In the genomic region with DNA sequence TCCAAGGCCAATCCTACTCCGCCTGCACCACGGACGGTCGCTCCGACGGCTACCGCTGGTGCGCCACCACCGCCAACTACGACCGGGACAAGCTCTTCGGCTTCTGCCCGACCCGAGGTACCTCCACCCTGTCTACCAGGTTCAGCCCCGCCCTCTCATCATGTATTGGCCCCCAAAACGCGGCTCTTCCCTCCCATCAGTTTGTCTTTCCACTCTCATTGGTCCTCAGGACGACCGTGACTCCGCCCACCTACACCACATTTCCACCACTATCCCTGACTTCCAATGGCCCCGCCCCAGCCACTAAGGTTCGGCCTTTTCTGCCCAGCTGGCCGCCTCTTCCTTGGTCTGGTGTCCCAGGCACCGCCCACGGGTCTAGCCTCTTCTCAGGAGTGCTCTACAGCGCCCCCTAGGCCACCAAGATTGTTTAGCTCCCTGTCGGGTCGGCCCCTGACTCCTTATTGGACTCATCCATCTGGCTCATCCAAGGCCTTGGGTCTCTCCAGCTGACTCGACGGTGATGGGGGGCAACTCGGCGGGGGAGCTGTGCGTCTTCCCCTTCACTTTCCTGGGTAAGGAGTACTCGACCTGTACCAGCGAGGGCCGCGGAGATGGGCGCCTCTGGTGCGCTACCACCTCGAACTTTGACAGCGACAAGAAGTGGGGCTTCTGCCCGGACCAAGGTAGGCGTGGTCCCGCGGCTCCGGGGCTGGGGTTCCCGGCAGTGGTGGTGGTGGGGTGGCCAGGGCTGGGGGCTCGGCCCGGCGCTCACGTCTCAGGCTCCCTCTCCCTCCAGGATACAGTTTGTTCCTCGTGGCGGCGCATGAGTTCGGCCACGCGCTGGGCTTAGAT, we compare ENCODE assay signal across 9 cellular contexts. TPM values are rescaled to one million over a fixed set of nuclear protein-coding genes. Genes with fewer than 3 reads are reported as not detected.
DNase-seq lines count a peak whose midpoint lies in the region; ATAC-seq and TF ChIP-seq lines count a peak whose summit lies in the region.
"Had no signal": no experiment of that assay in that cellular context is flagged by ENCODE, and none has a peak within 500 bp of the region (broad histone marks: within the 10 kb centered on the region; RNA-seq: fewer than 3 reads in every experiment).

No MANE protein-coding gene starts in this region.

- ATAC-seq in RWPE2 (ENCODE audit: low read depth) (no peak), mucosa of descending colon (peak; percentile 57), GM19328 (IDR thresholded peaks at IDR 0.05; ENCODE audit: unreplicated experiment) (no peak), GM18519 (IDR thresholded peaks at IDR 0.05; ENCODE audit: low FRiP score, unreplicated experiment) (no peak)
- ATAC-seq: activated naive CD4-positive, alpha-beta T cell treated with anti-CD3 and anti-CD28 coated beads, Interleukin-2, amount 50 U/mL, for 72 hours had no signal

- H3K27ac ChIP-seq in RWPE2 (ENCODE audit: poor library complexity, severe bottlenecking), result no peak overlapping the region
- no peak overlapping the region for H3K27ac ChIP-seq in colonic mucosa

- H3K4me1 ChIP-seq in RWPE2 (ENCODE audit: insufficient read depth, poor library complexity, severe bottlenecking) (peaks cover 8% of the 10 kb centered on the region), colonic mucosa (peaks cover 4% of the 10 kb centered on the region), mucosa of descending colon (ENCODE audit: low read depth) (peaks cover 8% of the 10 kb centered on the region)

- no peaks in the 10 kb centered on the region for H3K27me3 ChIP-seq in RWPE2 (ENCODE audit: insufficient read depth, poor library complexity, severe bottlenecking)
- peaks cover 40% of the 10 kb centered on the region for H3K27me3 ChIP-seq in colonic mucosa

- H3K9me3 ChIP-seq in RWPE2 (ENCODE audit: severe bottlenecking) (no peaks in the 10 kb centered on the region), colonic mucosa (no peaks in the 10 kb centered on the region), mucosa of descending colon (no peaks in the 10 kb centered on the region)

- peak; percentile 84 for TF ChIP-seq CTCF in RWPE2 (IDR thresholded peaks at IDR 0.05; ENCODE audit: poor library complexity, severe bottlenecking)
- no peak for TF ChIP-seq CTCF in colonic mucosa (IDR thresholded peaks at IDR 0.05)
- TF ChIP-seq CTCF in mucosa of descending colon (IDR thresholded peaks at IDR 0.05), result no peak

- intact Hi-C loops in colonic mucosa (cut with DNase I), result no loop called here
- intact Hi-C loops in mucosa of descending colon (cut with DNase I, micrococcal nuclease), result no loop called here

- H3K4me3 ChIP-seq in RWPE2 (ENCODE audit: severe bottlenecking) (no peak overlapping the region), colonic mucosa (no peak overlapping the region), mucosa of descending colon (no peak overlapping the region)

- DNase-seq in activated effector memory CD4-positive, alpha-beta T cell treated with anti-CD3 and anti-CD28 coated beads, Interleukin-2, amount 50 U/mL, for 16 hours, result peak; percentile 72
- DNase-seq in activated effector memory CD4-positive, alpha-beta T cell treated with Interleukin-2 at 50 U/mL for 16 hours, result no peak
- DNase-seq in RWPE2 (ENCODE audit: low spot score) (peak; percentile 91), colonic mucosa (peak; percentile 64), mucosa of descending colon (peak; percentile 62 to 87 (median 62)), NCI-H1092 treated with DMSO at 0.1 percent for 48 hours (lab: John Stamatoyannopoulos, UW) (no peak)

- H3K9ac ChIP-seq in colonic mucosa (ENCODE audit: low read depth in 2 of 2, low read length in 2 of 2), result no peak overlapping the region

- H3K36me3 ChIP-seq in RWPE2 (ENCODE audit: low read depth) (no peaks in the 10 kb centered on the region), colonic mucosa (no peaks in the 10 kb centered on the region), mucosa of descending colon (ENCODE audit: low read depth) (no peaks in the 10 kb centered on the region)

RNA-seq across cellular contexts. Expression of a gene that starts 3.1 kb away (rescaled TPM):
- 1 to 10 TPM; 1.3 to 4.0 TPM for total RNA-seq in colonic mucosa
- total RNA-seq in mucosa of descending colon, result 1 to 10 TPM in 2 of 3 donors, under 1 TPM in 1; 0.52 to 6.7 (median 1.2) TPM

RNA-seq across cellular contexts. Expression of a gene that starts 17.2 kb away (rescaled TPM):
- total RNA-seq in colonic mucosa (under 1 TPM in 1 of 2 donors, not detected in 1; 0.96 TPM), mucosa of descending colon (1 to 10 TPM in 1 of 3 donors, not detected in 2; 2.5 TPM)

RNA-seq across cellular contexts. Expression of a gene that starts 39.9 kb away (rescaled TPM):
- 10 to 100 TPM; 11.3 to 22.1 TPM for total RNA-seq in colonic mucosa
- total RNA-seq in mucosa of descending colon, result 10 to 100 TPM; 19.1 to 22.7 (median 20.1) TPM

Comparison
In these comparisons a context has a peak if more than half of its experiments do, and no peak if none do; other contexts are left out.
1. DNase-seq: peak in activated effector memory CD4-positive, alpha-beta T cell treated with anti-CD3 and anti-CD28 coated beads, Interleukin-2, amount 50 U/mL, for 16 hours (single experiment), RWPE2 (single experiment), colonic mucosa (single experiment) and mucosa of descending colon (3 of 3); none in activated effector memory CD4-positive, alpha-beta T cell treated with Interleukin-2 at 50 U/mL for 16 hours (single experiment) and NCI-H1092 treated with DMSO at 0.1 percent for 48 hours (single experiment).